In the genomic region with DNA sequence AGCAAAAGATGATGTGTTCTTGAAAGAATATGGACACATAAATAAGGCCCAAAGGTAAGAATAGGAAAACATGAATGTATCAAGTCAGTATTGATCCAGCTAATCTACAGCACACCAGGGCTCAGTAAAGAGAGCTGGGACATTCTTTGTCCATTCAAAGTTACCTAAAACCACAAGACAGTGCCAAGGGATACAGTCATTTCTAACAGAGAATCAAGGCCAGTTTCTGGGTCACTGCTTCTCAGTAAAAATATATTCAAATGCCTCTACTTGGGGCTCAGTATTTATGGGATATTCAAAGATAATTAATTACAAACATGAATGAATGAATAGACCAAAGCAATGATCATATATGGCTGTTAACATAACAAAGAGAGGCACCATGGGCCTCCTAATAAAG, we compare ENCODE assay signal across 14 cellular contexts. TPM values are rescaled to one million over a fixed set of nuclear protein-coding genes. Genes with fewer than 3 reads are reported as not detected.
A peak's percentile ranks its signal among the peaks of the same experiment; 100 is the strongest.
DNase-seq lines count a peak whose midpoint lies in the region; ATAC-seq and TF ChIP-seq lines count a peak whose summit lies in the region.
"Had no signal": no experiment of that assay in that cellular context is flagged by ENCODE, and none has a peak within 500 bp of the region (broad histone marks: within the 10 kb centered on the region; RNA-seq: fewer than 3 reads in every experiment).

No MANE protein-coding gene starts in this region.

- DNase-seq in activated CD4-positive, alpha-beta T cell treated with anti-CD3 and anti-CD28 coated beads, Interleukin-2, amount 10 ng/mL, durations not matched to agents 7 days and 5 days = no peak
- no peak for DNase-seq in activated CD4-positive, alpha-beta T cell treated with anti-CD3 and anti-CD28 coated beads, Interleukin-2, amount 50 U/mL, for 4 hours
- peak; percentile 13 for DNase-seq in OCI-M1 (lab: John Stamatoyannopoulos, UW)
- DNase-seq in endothelial cell (ENCODE audit: low spot score) = no peak
- DNase-seq in NCI-H187 treated with DMSO at 0.1 percent for 48 hours (lab: John Stamatoyannopoulos, UW) = no peak
- DNase-seq: activated T-cell treated with anti-CD3 and anti-CD28 coated beads, Interleukin-2, amount 50 U/mL, for 4 hours; cerebellar nuclear complex; left lung; NCI-H1105 treated with DMSO at 0.1 percent for 48 hours; T-helper 9 cell had no signal

- H3K4me1 Mint-ChIP-seq in activated CD4-positive, alpha-beta T cell treated with anti-CD3 and anti-CD28 coated beads, Interleukin-2, amount 10 ng/mL, durations not matched to agents 7 days and 5 days = peaks cover 59% of the 10 kb centered on the region
- peaks cover 37% of the 10 kb centered on the region for H3K4me1 Mint-ChIP-seq in endothelial cell (ENCODE audit: unreplicated experiment)
- peaks cover 42% of the 10 kb centered on the region for H3K4me1 Mint-ChIP-seq in stimulated activated memory B cell treated with anti-CD40 and anti-IgM and Interleukin-4, amounts not matched to agents 10 μg/mL and 1 μg/mL and 100 μg/mL, for 72 hours

- peak overlapping the region; percentile 66 for H3K27ac Mint-ChIP-seq in activated CD4-positive, alpha-beta T cell treated with anti-CD3 and anti-CD28 coated beads, Interleukin-2, amount 10 ng/mL, durations not matched to agents 7 days and 5 days
- peak overlapping the region; percentile 99 for H3K27ac Mint-ChIP-seq in endothelial cell (ENCODE audit: unreplicated experiment)
- peak overlapping the region; percentile 40 for H3K27ac Mint-ChIP-seq in stimulated activated memory B cell treated with anti-CD40 and anti-IgM and Interleukin-4, amounts not matched to agents 10 μg/mL and 1 μg/mL and 100 μg/mL, for 72 hours

- H3K27me3 Mint-ChIP-seq in activated CD4-positive, alpha-beta T cell treated with anti-CD3 and anti-CD28 coated beads, Interleukin-2, amount 10 ng/mL, durations not matched to agents 7 days and 5 days = no peaks in the 10 kb centered on the region
- peaks cover 6% of the 10 kb centered on the region for H3K27me3 Mint-ChIP-seq in endothelial cell (ENCODE audit: unreplicated experiment)
- no peaks in the 10 kb centered on the region for H3K27me3 Mint-ChIP-seq in stimulated activated memory B cell treated with anti-CD40 and anti-IgM and Interleukin-4, amounts not matched to agents 10 μg/mL and 1 μg/mL and 100 μg/mL, for 72 hours

- H3K4me3 Mint-ChIP-seq in activated CD4-positive, alpha-beta T cell treated with anti-CD3 and anti-CD28 coated beads, Interleukin-2, amount 10 ng/mL, durations not matched to agents 7 days and 5 days = no peak overlapping the region
- H3K4me3 Mint-ChIP-seq in endothelial cell (ENCODE audit: unreplicated experiment) = no peak overlapping the region
- H3K4me3 Mint-ChIP-seq in stimulated activated memory B cell treated with anti-CD40 and anti-IgM and Interleukin-4, amounts not matched to agents 10 μg/mL and 1 μg/mL and 100 μg/mL, for 72 hours = no peak overlapping the region
- H3K4me3 Mint-ChIP-seq: activated T-cell treated with anti-CD3 and anti-CD28 coated beads, Interleukin-2, amount 50 U/mL, for 4 hours had no signal

- no peak for TF ChIP-seq CTCF in endothelial cell (IDR thresholded peaks at IDR 0.05; ENCODE audit: unreplicated experiment)

- POLR2A ChIA-PET in activated CD4-positive, alpha-beta T cell treated with anti-CD3 and anti-CD28 coated beads, Interleukin-2, amount 10 ng/mL, durations not matched to agents 7 days and 5 days (lab: Charles Lee) = no interaction called here

- CTCF ChIA-PET in activated CD4-positive, alpha-beta T cell treated with anti-CD3 and anti-CD28 coated beads, Interleukin-2, amount 10 ng/mL, durations not matched to agents 7 days and 5 days (lab: Charles Lee) = no interaction called here

- ATAC-seq in stimulated activated memory B cell treated with anti-CD40 and anti-IgM and Interleukin-4, amounts not matched to agents 10 μg/mL and 1 μg/mL and 100 μg/mL, for 72 hours = peak; percentile 47
- ATAC-seq in HG02840 (IDR thresholded peaks at IDR 0.05; ENCODE audit: low FRiP score, unreplicated experiment) (no peak), HG03378 (IDR thresholded peaks at IDR 0.05; ENCODE audit: unreplicated experiment) (no peak)
- ATAC-seq: A549, left lung had no signal

- peaks cover 51% of the 10 kb centered on the region for H3K36me3 Mint-ChIP-seq in activated CD4-positive, alpha-beta T cell treated with anti-CD3 and anti-CD28 coated beads, Interleukin-2, amount 10 ng/mL, durations not matched to agents 7 days and 5 days (ENCODE audit: low read depth)
- H3K36me3 Mint-ChIP-seq in endothelial cell (ENCODE audit: low read depth, unreplicated experiment) = peaks cover 26% of the 10 kb centered on the region
- peaks cover 49% of the 10 kb centered on the region for H3K36me3 Mint-ChIP-seq in stimulated activated memory B cell treated with anti-CD40 and anti-IgM and Interleukin-4, amounts not matched to agents 10 μg/mL and 1 μg/mL and 100 μg/mL, for 72 hours

- H3K9me3 Mint-ChIP-seq in activated CD4-positive, alpha-beta T cell treated with anti-CD3 and anti-CD28 coated beads, Interleukin-2, amount 10 ng/mL, durations not matched to agents 7 days and 5 days = peaks cover 3% of the 10 kb centered on the region
- no peaks in the 10 kb centered on the region for H3K9me3 Mint-ChIP-seq in endothelial cell (ENCODE audit: unreplicated experiment)
- H3K9me3 Mint-ChIP-seq in stimulated activated memory B cell treated with anti-CD40 and anti-IgM and Interleukin-4, amounts not matched to agents 10 μg/mL and 1 μg/mL and 100 μg/mL, for 72 hours = no peaks in the 10 kb centered on the region
- H3K9me3 Mint-ChIP-seq: activated T-cell treated with anti-CD3 and anti-CD28 coated beads, Interleukin-2, amount 50 U/mL, for 4 hours had no signal

RNA-seq across cellular contexts. Expression of gene MTMR12, which starts 35.0 kb away (rescaled TPM):
- 10 to 100 TPM; 24.3 to 29.1 TPM for total RNA-seq in activated CD4-positive, alpha-beta T cell treated with anti-CD3 and anti-CD28 coated beads, Interleukin-2, amount 10 ng/mL, durations not matched to agents 7 days and 5 days
- 39.4 TPM for total RNA-seq in endothelial cell (ENCODE audit: unreplicated experiment)

Comparison
In these comparisons a context has a peak if more than half of its experiments do, and no peak if none do; other contexts are left out.
1. H3K27ac Mint-ChIP-seq: peak in every context shown above with its lines; median percentile 99 in endothelial cell; 66 in activated CD4-positive, alpha-beta T cell treated with anti-CD3 and anti-CD28 coated beads, Interleukin-2, amount 10 ng/mL, durations not matched to agents 7 days and 5 days; 40 in stimulated activated memory B cell treated with anti-CD40 and anti-IgM and Interleukin-4, amounts not matched to agents 10 μg/mL and 1 μg/mL and 100 μg/mL, for 72 hours.